Comparison of ENCODE assay signal across 18 cellular contexts in genomic region chr2:65354773-65355172, GRCh38.
"Had no signal": no experiment of that assay in that cellular context is flagged by ENCODE, and none has a peak within 500 bp of the region (broad histone marks: within the 10 kb centered on the region; RNA-seq: fewer than 3 reads in every experiment).

No MANE protein-coding gene starts in this region.

- H3K9me3 ChIP-seq: lower lobe of right lung, neutrophil, pancreas, right lobe of liver, testis had no signal

- H3K27ac ChIP-seq: brain microvascular endothelial cell, lower lobe of right lung, neutrophil, pancreas, right lobe of liver, testis had no signal

- H3K27me3 ChIP-seq: brain microvascular endothelial cell, neutrophil, pancreas, right lobe of liver, testis had no signal

- ATAC-seq: activated naive CD8-positive, alpha-beta T cell treated with anti-CD3 and anti-CD28 coated beads, Interleukin-2, amount 50 U/mL, for 24 hours; activated T-cell treated with anti-CD3 and anti-CD28 coated beads, Interleukin-2, amount 50 U/mL, for 4 hours; natural killer cell; pancreas; stimulated activated effector memory CD8-positive, alpha-beta T cell treated with anti-CD3 and anti-CD28 coated beads, Interleukin-12 subunit alpha, Interleukin-12 subunit beta, amount 100 ng/mL, for 72 hours had no signal

- DNase-seq: activated CD4-positive, alpha-beta T cell treated with anti-CD3 and anti-CD28 coated beads, Interleukin-2, amount 10 ng/mL, durations not matched to agents 7 days and 5 days; activated CD8-positive, alpha-beta memory T cell treated with anti-CD3 and anti-CD28 coated beads, Interleukin-2, amount 50 U/mL, for 4 hours; activated naive CD4-positive, alpha-beta T cell treated with anti-CD3 and anti-CD28 coated beads, Interleukin-2, amount 10 ng/mL, durations not matched to agents 7 days and 5 days; activated naive CD8-positive, alpha-beta T cell treated with anti-CD3 and anti-CD28 coated beads, Interleukin-2, amount 50 U/mL, for 24 hours; activated T-cell treated with anti-CD3 and anti-CD28 coated beads, Interleukin-2, amount 50 U/mL, for 4 hours; anterior cingulate cortex; brain microvascular endothelial cell; effector CD4-positive, alpha-beta T cell; left colon; lower lobe of right lung; natural killer cell; pancreas; right lobe of liver; stimulated activated CD4-positive, alpha-beta T cell treated with anti-CD3 and anti-CD28 coated beads, Interleukin-4, amount 100 ng/mL, for 24 hours; T1000; testis had no signal

- H3K4me3 ChIP-seq: lower lobe of right lung, pancreas, right lobe of liver, testis had no signal

- H3K36me3 ChIP-seq: brain microvascular endothelial cell, lower lobe of right lung, neutrophil, pancreas, right lobe of liver had no signal
